Comparison of ENCODE assay signal across 18 cellular contexts in the genomic region with DNA sequence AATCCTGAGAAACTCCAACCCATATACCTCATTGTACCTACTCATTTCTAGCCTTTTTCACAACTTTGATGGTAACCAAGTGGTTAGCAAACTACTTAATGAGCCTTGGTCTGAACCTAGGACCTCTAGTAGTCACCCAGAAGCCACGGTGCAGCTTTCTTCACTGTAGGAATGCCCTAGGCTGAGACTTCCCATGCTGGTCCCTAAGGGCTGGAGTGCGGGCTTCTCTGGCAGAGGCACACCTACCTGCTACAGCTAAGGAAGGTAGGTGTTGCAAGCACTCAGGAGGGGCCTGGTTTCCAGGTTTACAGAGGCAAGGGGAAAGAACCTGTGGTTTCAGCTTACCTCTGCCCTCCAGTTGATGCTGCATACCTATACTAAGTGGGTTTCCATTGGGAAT.
DNase-seq lines count a peak whose midpoint lies in the region; ATAC-seq, FAIRE-seq and TF ChIP-seq lines count a peak whose summit lies in the region.
"Had no signal": no experiment of that assay in that cellular context is flagged by ENCODE, and none has a peak within 500 bp of the region (broad histone marks: within the 10 kb centered on the region; RNA-seq: fewer than 3 reads in every experiment).

No MANE protein-coding gene starts in this region.

- no peak overlapping the region for H3K9ac ChIP-seq in endodermal cell (ENCODE audit: extremely low read depth, low read length, poor library complexity, severe bottlenecking)
- H3K9ac ChIP-seq: BLaER1 treated with 17β-estradiol and CSF1 and Interleukin-3, amounts not matched to agents 10 nM and 100 nM had no signal

- peak; percentile 11 for DNase-seq in Right ventricle myocardium superior
- DNase-seq in right atrium auricular region (ENCODE audit: low spot score) = no peak
- DNase-seq in endodermal cell = peak; percentile 17
- DNase-seq in stomach = peak; percentile 1
- no peak for DNase-seq in small intestine
- DNase-seq: 8988T; CD8-positive, alpha-beta T cell; DMS 273 treated with DMSO at 0.1 percent for 48 hours; DMS53; DND-41; EL; H9 had no signal

- H3K4me1 ChIP-seq in right atrium auricular region = no peaks in the 10 kb centered on the region
- peaks cover 6% of the 10 kb centered on the region for H3K4me1 ChIP-seq in endodermal cell (ENCODE audit: control insufficient read depth, insufficient read depth, low read length)
- peaks cover 0 to 23% (median 8%) of the 10 kb centered on the region in 4 donors for H3K4me1 ChIP-seq in stomach
- H3K4me1 ChIP-seq in small intestine (ENCODE audit: control insufficient read depth in 2 of 2, insufficient read depth in 1 of 2, low read depth in 1 of 2, low read length in 1 of 2) = no peaks in the 10 kb centered on the region
- H3K4me1 ChIP-seq: BLaER1 treated with 17β-estradiol and CSF1 and Interleukin-3, amounts not matched to agents 10 nM and 100 nM had no signal

- no peak for TF ChIP-seq POLR2A in stomach (IDR thresholded peaks at IDR 0.05)

- no peak overlapping the region for H3K27ac Mint-ChIP-seq in endodermal cell
- H3K27ac Mint-ChIP-seq: B cell; CD8-positive, alpha-beta T cell had no signal

- H3K9me3 ChIP-seq in right atrium auricular region (no peaks in the 10 kb centered on the region), endodermal cell (ENCODE audit: control insufficient read depth, low read length) (no peaks in the 10 kb centered on the region), stomach (no peaks in the 10 kb centered on the region), small intestine (ENCODE audit: control insufficient read depth, low read depth) (no peaks in the 10 kb centered on the region)
- H3K9me3 ChIP-seq: BLaER1 treated with 17β-estradiol and CSF1 and Interleukin-3, amounts not matched to agents 10 nM and 100 nM had no signal

- no peak for ATAC-seq in Right ventricle myocardium superior (ENCODE audit: poor library complexity)
- no peak for ATAC-seq in HG02763 (IDR thresholded peaks at IDR 0.05; ENCODE audit: unreplicated experiment)
- no peak for ATAC-seq in HG03108 (IDR thresholded peaks at IDR 0.05; ENCODE audit: unreplicated experiment)
- ATAC-seq: CD8-positive, alpha-beta T cell; GM12878 had no signal

- H3K4me3 ChIP-seq in right atrium auricular region = no peak overlapping the region
- no peak overlapping the region for H3K4me3 ChIP-seq in endodermal cell (ENCODE audit: low read length)
- no peak overlapping the region for H3K4me3 ChIP-seq in stomach
- no peak overlapping the region for H3K4me3 ChIP-seq in small intestine (ENCODE audit: low read depth in 1 of 2, low read length in 2 of 2)
- H3K4me3 ChIP-seq: BLaER1 treated with 17β-estradiol and CSF1 and Interleukin-3, amounts not matched to agents 10 nM and 100 nM; GM12878 had no signal

- H3K27me3 Mint-ChIP-seq in endodermal cell (ENCODE audit: insufficient read depth) = no peaks in the 10 kb centered on the region
- H3K27me3 Mint-ChIP-seq: B cell had no signal

- peaks cover 76% of the 10 kb centered on the region for H3K36me3 Mint-ChIP-seq in endodermal cell (ENCODE audit: low read depth)

- peaks cover 10% of the 10 kb centered on the region for H3K4me1 Mint-ChIP-seq in endodermal cell
- H3K4me1 Mint-ChIP-seq: B cell had no signal

- intact Hi-C loops in Right ventricle myocardium superior (cut with DNase I) = no loop called here
- intact Hi-C loops in stomach (cut with DNase I; ENCODE audit: low total_unique reads) = no loop called here

- no peak for TF ChIP-seq EP300 in stomach (IDR thresholded peaks at IDR 0.05)

- H3K27ac ChIP-seq in right atrium auricular region (no peak overlapping the region), endodermal cell (ENCODE audit: low read depth, low read length) (no peak overlapping the region), stomach (no peak overlapping the region), small intestine (ENCODE audit: low read depth in 1 of 2, low read length in 1 of 2) (no peak overlapping the region)
- H3K27ac ChIP-seq: BLaER1 treated with 17β-estradiol and CSF1 and Interleukin-3, amounts not matched to agents 10 nM and 100 nM had no signal

- no peaks in the 10 kb centered on the region for H3K27me3 ChIP-seq in right atrium auricular region
- H3K27me3 ChIP-seq in endodermal cell (ENCODE audit: control insufficient read depth, insufficient read depth, low read length, poor library complexity, severe bottlenecking) = no peaks in the 10 kb centered on the region
- H3K27me3 ChIP-seq in stomach = no peaks in the 10 kb centered on the region
- no peaks in the 10 kb centered on the region for H3K27me3 ChIP-seq in small intestine (ENCODE audit: control insufficient read depth in 2 of 2, insufficient read depth in 2 of 2, low read length in 2 of 2)
- H3K27me3 ChIP-seq: BLaER1 treated with 17β-estradiol and CSF1 and Interleukin-3, amounts not matched to agents 10 nM and 100 nM had no signal

- no peak overlapping the region for H3K4me3 Mint-ChIP-seq in endodermal cell
- H3K4me3 Mint-ChIP-seq: B cell; CD8-positive, alpha-beta T cell; H9 had no signal

- no peak for TF ChIP-seq CTCF in right atrium auricular region (IDR thresholded peaks at IDR 0.05)
- no peak for TF ChIP-seq CTCF in endodermal cell (conservative IDR thresholded peaks at IDR 0.05)
- TF ChIP-seq CTCF in stomach (IDR thresholded peaks at IDR 0.05) = no peak

- H3K9me3 Mint-ChIP-seq in endodermal cell = no peaks in the 10 kb centered on the region
- H3K9me3 Mint-ChIP-seq: CD8-positive, alpha-beta T cell; H9 had no signal

- WGBS in endodermal cell (ENCODE audit: insufficient coverage in 1 of 2, insufficient read length in 1 of 2), 2 experiments = 99 to 100% methylated on average over 1 to 2 of the region's 2 CpGs
- WGBS in stomach, 5 donors = 95 to 100% (median 98%) methylated on average over 2 of the region's 2 CpGs
- 92 to 95% (median 94%) methylated on average over 2 of the region's 2 CpGs for WGBS in small intestine, 3 donors

- H3K36me3 ChIP-seq in right atrium auricular region = peaks cover 100% of the 10 kb centered on the region
- peaks cover 93% of the 10 kb centered on the region for H3K36me3 ChIP-seq in endodermal cell (ENCODE audit: control insufficient read depth, insufficient read depth, low read length)
- H3K36me3 ChIP-seq in stomach = peaks cover 75 to 100% (median 99%) of the 10 kb centered on the region in 4 donors
- H3K36me3 ChIP-seq in small intestine (ENCODE audit: control insufficient read depth in 2 of 2, insufficient read depth in 2 of 2, low read length in 2 of 2) = peaks cover 13 to 21% of the 10 kb centered on the region in 2 donors

- FAIRE-seq in small intestine (lab: Jason Lieb, UNC) = no peak
- FAIRE-seq: GM12878, H1 had no signal

Comparison
In these comparisons a context has a peak if more than half of its experiments do, and no peak if none do; other contexts are left out.
1. DNase-seq: peak in Right ventricle myocardium superior (single experiment), endodermal cell (single experiment) and stomach (single experiment); none in right atrium auricular region (single experiment) and small intestine (single experiment).